Comparison of ENCODE assay signal across 14 cellular contexts in genomic region chr11:95245038-95245437, GRCh38. TPM values are rescaled to one million over a fixed set of nuclear protein-coding genes. Genes with fewer than 3 reads are reported as not detected.
DNase-seq lines count a peak whose midpoint lies in the region; ATAC-seq, FAIRE-seq and TF ChIP-seq lines count a peak whose summit lies in the region.
"Had no signal": no experiment of that assay in that cellular context is flagged by ENCODE, and none has a peak within 500 bp of the region (broad histone marks: within the 10 kb centered on the region; RNA-seq: fewer than 3 reads in every experiment).

No MANE protein-coding gene starts in this region.

- H3K27ac ChIP-seq in brain microvascular endothelial cell (no peak overlapping the region), lower lobe of right lung (no peak overlapping the region), sigmoid colon (no peak overlapping the region), prostate gland (no peak overlapping the region)

- DNase-seq in Caco-2: peak; percentile 72 to 75
- peak; percentile 82 for DNase-seq in HPDE6-E6E7 (ENCODE audit: extremely low spot score)
- DNase-seq in brain microvascular endothelial cell: peak; percentile 45
- DNase-seq in lower lobe of right lung: no peak
- no peak for DNase-seq in putamen (ENCODE audit: low spot score)
- DNase-seq in HTR-8/SVneo (ENCODE audit: insufficient read length, low spot score): no peak
- no peak for DNase-seq in sigmoid colon
- DNase-seq in prostate gland (ENCODE audit: low spot score): no peak
- DNase-seq: COR-L47; dermis blood vessel endothelial cell; hippocampal formation; stimulated activated naive CD4-positive, alpha-beta T cell; T-helper 9 cell had no signal

- in situ Hi-C loops in brain microvascular endothelial cell (cut with HindIII; ENCODE audit: low pct_ligation_motif_present, low sequenced_read_pairs): no loop called here

- no peaks in the 10 kb centered on the region for H3K27me3 ChIP-seq in Caco-2 (replicated peaks; ENCODE audit: control insufficient read depth, insufficient read depth, low read length)
- no peaks in the 10 kb centered on the region for H3K27me3 ChIP-seq in brain microvascular endothelial cell (replicated peaks)
- no peaks in the 10 kb centered on the region for H3K27me3 ChIP-seq in lower lobe of right lung (ENCODE audit: low read depth)
- no peaks in the 10 kb centered on the region for H3K27me3 ChIP-seq in sigmoid colon
- H3K27me3 ChIP-seq in prostate gland (replicated peaks; ENCODE audit: insufficient read depth): no peaks in the 10 kb centered on the region

- TF ChIP-seq POLR2A in sigmoid colon (IDR thresholded peaks at IDR 0.05): no peak
- no peak for TF ChIP-seq POLR2A in prostate gland (IDR thresholded peaks at IDR 0.05)

- H3K36me3 ChIP-seq in Caco-2 (ENCODE audit: control insufficient read depth, insufficient read depth, low read length) (no peaks in the 10 kb centered on the region), brain microvascular endothelial cell (replicated peaks) (no peaks in the 10 kb centered on the region), lower lobe of right lung (no peaks in the 10 kb centered on the region), sigmoid colon (no peaks in the 10 kb centered on the region), prostate gland (no peaks in the 10 kb centered on the region)

- H3K36me3 Mint-ChIP-seq in Caco-2 (ENCODE audit: insufficient read depth, unreplicated experiment): no peaks in the 10 kb centered on the region

- no peak for FAIRE-seq in HTR-8/SVneo (lab: Jason Lieb, UNC)

- no peak overlapping the region for H3K4me3 Mint-ChIP-seq in Caco-2 (ENCODE audit: unreplicated experiment)
- H3K4me3 Mint-ChIP-seq: activated T-helper 1 cell treated with anti-CD3 and anti-CD28 coated beads, Interleukin-12 subunit alpha, Interleukin-12 subunit beta, Interleukin-2, Interleukin-4 antibody, amounts not matched to agents 30 ng/mL and 10 ng/mL and 1 ng/mL, durations not matched to agents 14 hours and 24 hours and 36 hours had no signal

- POLR2A ChIA-PET in Caco-2 (lab: Charles Lee): interaction anchor here (1.8 to 2.8 kb wide), 2 partner anchors 14 to 37 kb away, joined by 4 to 17 read pairs; partner anchors contain the start of gene SESN3

- no peaks in the 10 kb centered on the region for H3K27me3 Mint-ChIP-seq in Caco-2 (ENCODE audit: insufficient read depth, unreplicated experiment)

- WGBS in sigmoid colon, 2 donors: 49 to 52% methylated on average over 3 of the region's 3 CpGs
- 61% methylated on average over 3 of the region's 3 CpGs for WGBS in prostate gland

- H3K4me1 Mint-ChIP-seq in Caco-2 (ENCODE audit: low read depth, unreplicated experiment): peaks cover 38% of the 10 kb centered on the region

- H3K27ac Mint-ChIP-seq in Caco-2 (ENCODE audit: unreplicated experiment): peak overlapping the region; percentile 43
- H3K27ac Mint-ChIP-seq: activated T-helper 1 cell treated with anti-CD3 and anti-CD28 coated beads, Interleukin-12 subunit alpha, Interleukin-12 subunit beta, Interleukin-2, Interleukin-4 antibody, amounts not matched to agents 30 ng/mL and 10 ng/mL and 1 ng/mL, durations not matched to agents 14 hours and 24 hours and 36 hours had no signal

- intact Hi-C loops in Caco-2 (cut with micrococcal nuclease; ENCODE audit: unreplicated experiment): loop anchor here (1.0 to 5.0 kb wide), 3 partner anchors 9 to 1467 kb away; no protein-coding TSS in a partner anchor
- intact Hi-C loops in lower lobe of right lung (cut with DNase I): no loop called here
- intact Hi-C loops in sigmoid colon (cut with DNase I): no loop called here
- intact Hi-C loops in prostate gland (cut with DNase I): no loop called here

- H3K4me1 ChIP-seq in Caco-2 (peaks cover 45% of the 10 kb centered on the region), lower lobe of right lung (peaks cover 6% of the 10 kb centered on the region), sigmoid colon (no peaks in the 10 kb centered on the region), prostate gland (replicated peaks) (no peaks in the 10 kb centered on the region)

- no peak for TF ChIP-seq CTCF in Caco-2 (IDR thresholded peaks at IDR 0.05; ENCODE audit: insufficient read depth in 1 of 2, low read depth in 1 of 2, low read length in 1 of 2, severe bottlenecking in 1 of 2, unreplicated experiment in 1 of 2)
- no peak for TF ChIP-seq CTCF in brain microvascular endothelial cell (IDR thresholded peaks at IDR 0.05; ENCODE audit: low read depth, low read length, missing control alignments)
- TF ChIP-seq CTCF in lower lobe of right lung (IDR thresholded peaks at IDR 0.05): no peak
- no peak for TF ChIP-seq CTCF in sigmoid colon (IDR thresholded peaks at IDR 0.05)
- TF ChIP-seq CTCF in prostate gland (IDR thresholded peaks at IDR 0.05): no peak

- BruUV-seq in Caco-2 (replicated peaks; lab: Mats Ljungman, UMichigan): no TSS peak

- CTCF ChIA-PET in Caco-2 (lab: Charles Lee): interaction anchor here (1.1 to 1.8 kb wide), 4 partner anchors 9 to 93 kb away, joined by 3 to 6 read pairs (median 4); partner anchors contain the start of gene SESN3

- no peaks in the 10 kb centered on the region for H3K9me3 Mint-ChIP-seq in Caco-2 (ENCODE audit: unreplicated experiment)
- H3K9me3 Mint-ChIP-seq: activated T-helper 1 cell treated with anti-CD3 and anti-CD28 coated beads, Interleukin-12 subunit alpha, Interleukin-12 subunit beta, Interleukin-2, Interleukin-4 antibody, amounts not matched to agents 30 ng/mL and 10 ng/mL and 1 ng/mL, durations not matched to agents 14 hours and 24 hours and 36 hours had no signal

- H3K9me3 ChIP-seq in Caco-2: no peaks in the 10 kb centered on the region
- no peaks in the 10 kb centered on the region for H3K9me3 ChIP-seq in lower lobe of right lung
- H3K9me3 ChIP-seq in sigmoid colon: no peaks in the 10 kb centered on the region
- H3K9me3 ChIP-seq in prostate gland: no peaks in the 10 kb centered on the region

- H3K4me3 ChIP-seq in Caco-2 (ENCODE audit: low read depth, low read length): no peak overlapping the region
- H3K4me3 ChIP-seq in brain microvascular endothelial cell (ENCODE audit: low read depth, low read length): no peak overlapping the region
- H3K4me3 ChIP-seq in lower lobe of right lung: no peak overlapping the region
- H3K4me3 ChIP-seq in sigmoid colon: no peak overlapping the region
- no peak overlapping the region for H3K4me3 ChIP-seq in prostate gland

- peak; percentile 45 to 56 for ATAC-seq in lower lobe of right lung

- TF ChIP-seq EP300 in sigmoid colon (IDR thresholded peaks at IDR 0.05): no peak

RNA-seq across cellular contexts. Expression of gene SESN3, which starts 14.0 kb away (rescaled TPM):
- total RNA-seq in Caco-2 (2022) (28.2 and 29.2 TPM in 2 replicates), lower lobe of right lung (33.8 TPM), sigmoid colon (10 to 100 TPM in 3 of 4 donors, 1 to 10 TPM in 1; 8.7 to 20.8 (median 16.6) TPM), prostate gland (10 to 100 TPM; 21.3 to 33.8 TPM)
- polyA plus RNA-seq in sigmoid colon: 1 to 10 TPM; 2.1 to 6.4 (median 3.6) TPM

Comparison
In these comparisons a context has a peak if more than half of its experiments do, and no peak if none do; other contexts are left out.
1. DNase-seq: peak in Caco-2 (2 of 2), HPDE6-E6E7 (single experiment) and brain microvascular endothelial cell (single experiment); none in lower lobe of right lung (single experiment), putamen (single experiment), HTR-8/SVneo (single experiment), sigmoid colon (single experiment) and prostate gland (single experiment).